13 cellular contexts compared by ENCODE assay signal in the genomic region with DNA sequence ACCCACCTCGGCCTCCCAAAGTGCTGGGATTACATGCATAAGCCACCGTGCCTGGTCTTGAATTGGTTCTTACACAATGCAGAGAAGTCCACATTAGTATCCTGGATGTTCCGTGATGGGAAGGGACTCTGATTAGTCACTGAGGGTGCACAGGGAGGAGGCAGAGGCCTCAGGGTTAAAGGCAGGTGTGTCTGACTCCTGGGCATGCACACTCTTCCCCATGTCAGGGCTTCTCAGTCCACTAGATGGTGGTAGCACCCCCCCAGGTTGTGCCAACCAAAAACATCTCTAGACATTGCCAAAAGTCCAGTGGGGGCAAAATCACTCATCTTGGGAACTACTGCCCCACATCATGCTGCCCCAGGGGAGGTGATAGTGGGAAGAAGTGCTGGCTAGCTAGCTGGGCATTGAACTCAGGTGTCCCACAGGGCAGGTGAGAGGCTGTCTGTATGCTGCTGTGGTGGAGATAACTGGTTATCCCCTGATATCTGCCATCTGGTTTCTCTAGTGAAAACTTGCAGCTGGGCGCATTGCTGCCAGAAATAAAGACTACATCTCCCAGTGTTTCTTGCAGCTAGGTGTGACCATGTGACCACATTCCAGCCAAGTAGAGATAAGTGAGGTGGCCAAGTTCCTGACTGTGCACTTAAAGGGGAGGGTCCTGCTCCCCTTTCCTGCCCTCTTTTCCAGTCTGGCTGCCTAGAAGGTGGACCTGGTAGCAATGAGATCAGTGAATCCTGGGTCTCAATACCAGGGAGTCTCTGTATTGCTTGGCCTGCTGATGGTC. TPM values are rescaled to one million over a fixed set of nuclear protein-coding genes. Genes with fewer than 3 reads are reported as not detected.
DNase-seq lines count a peak whose midpoint lies in the region; ATAC-seq and TF ChIP-seq lines count a peak whose summit lies in the region.
"Had no signal": no experiment of that assay in that cellular context is flagged by ENCODE, and none has a peak within 500 bp of the region (broad histone marks: within the 10 kb centered on the region; RNA-seq: fewer than 3 reads in every experiment).

No MANE protein-coding gene starts in this region.

- peaks cover 25% of the 10 kb centered on the region for H3K4me1 Mint-ChIP-seq in stimulated activated memory B cell treated with anti-CD40 and anti-IgM and Interleukin-4, amounts not matched to agents 10 μg/mL and 1 μg/mL and 100 μg/mL, for 72 hours

- DNase-seq in AG09309 (ENCODE audit: low read depth) (no peak), RKO (ENCODE audit: low spot score) (peak; percentile 22), epithelial cell of esophagus (ENCODE audit: low read depth) (peak; percentile 98), cerebellum (ENCODE audit: low spot score) (no peak)
- DNase-seq in effector CD8-positive, alpha-beta T cell (lab: John Stamatoyannopoulos, UW) = no peak
- DNase-seq: activated CD4-positive, alpha-beta T cell treated with anti-CD3 and anti-CD28 coated beads, Interleukin-2, amount 50 U/mL, for 1 hour; colonic mucosa; NCI-H2081 treated with DMSO at 0.1 percent for 48 hours; psoas muscle; SHP77 had no signal

- no peaks in the 10 kb centered on the region for H3K36me3 Mint-ChIP-seq in stimulated activated memory B cell treated with anti-CD40 and anti-IgM and Interleukin-4, amounts not matched to agents 10 μg/mL and 1 μg/mL and 100 μg/mL, for 72 hours

- TF ChIP-seq CTCF in AG09309 (IDR thresholded peaks at IDR 0.05; ENCODE audit: control insufficient read depth, insufficient read depth, low read depth, low read length, missing control alignments) (peak; percentile 21), GM12875 (IDR thresholded peaks at IDR 0.05; ENCODE audit: borderline replicate concordance, insufficient read depth, low read depth, low read length) (0 out of 2 replicates have a peak, but pooled peaks have one; percentile 7), epithelial cell of esophagus (IDR thresholded peaks at IDR 0.05; ENCODE audit: insufficient read depth, low read depth, low read length, missing control alignments) (peak; percentile 68)

- H3K4me3 Mint-ChIP-seq in stimulated activated memory B cell treated with anti-CD40 and anti-IgM and Interleukin-4, amounts not matched to agents 10 μg/mL and 1 μg/mL and 100 μg/mL, for 72 hours = no peak overlapping the region

- H3K4me3 ChIP-seq in AG09309 (ENCODE audit: control insufficient read depth, low read depth, low read length) (no peak overlapping the region), GM12875 (ENCODE audit: low read depth, low read length) (no peak overlapping the region), epithelial cell of esophagus (ENCODE audit: low read length) (no peak overlapping the region)
- H3K4me3 ChIP-seq: colonic mucosa, psoas muscle had no signal

- no peak for ATAC-seq in HG03442 (IDR thresholded peaks at IDR 0.05; ENCODE audit: unreplicated experiment)
- no peak for ATAC-seq in stimulated activated memory B cell treated with anti-CD40 and anti-IgM and Interleukin-4, amounts not matched to agents 10 μg/mL and 1 μg/mL and 100 μg/mL, for 72 hours
- ATAC-seq: psoas muscle had no signal

- H3K27me3 Mint-ChIP-seq in stimulated activated memory B cell treated with anti-CD40 and anti-IgM and Interleukin-4, amounts not matched to agents 10 μg/mL and 1 μg/mL and 100 μg/mL, for 72 hours = peaks cover 17% of the 10 kb centered on the region

- H3K9me3 Mint-ChIP-seq in stimulated activated memory B cell treated with anti-CD40 and anti-IgM and Interleukin-4, amounts not matched to agents 10 μg/mL and 1 μg/mL and 100 μg/mL, for 72 hours = no peaks in the 10 kb centered on the region

- H3K27ac Mint-ChIP-seq in stimulated activated memory B cell treated with anti-CD40 and anti-IgM and Interleukin-4, amounts not matched to agents 10 μg/mL and 1 μg/mL and 100 μg/mL, for 72 hours = no peak overlapping the region

RNA-seq across cellular contexts. Expression of a gene that starts 8.4 kb away (rescaled TPM):
- 30.4 TPM for total RNA-seq in cerebellum

RNA-seq across cellular contexts. Expression of a gene that starts 16.2 kb away (rescaled TPM):
- 1.00 TPM for total RNA-seq in cerebellum

Comparison
In these comparisons a context has a peak if more than half of its experiments do, and no peak if none do; other contexts are left out.
1. DNase-seq: peak in RKO (single experiment) and epithelial cell of esophagus (single experiment); none in AG09309 (single experiment), cerebellum (single experiment) and effector CD8-positive, alpha-beta T cell (single experiment).
2. CTCF ChIP-seq: peak in every context shown above with its lines; median percentile 68 in epithelial cell of esophagus; 21 in AG09309; 7 in GM12875.